Comparison of ENCODE assay signal across 8 cellular contexts in genomic region chr11:134045799-134046635, GRCh38. TPM values are rescaled to one million over a fixed set of nuclear protein-coding genes. Genes with fewer than 3 reads are reported as not detected.
A peak's percentile ranks its signal among the peaks of the same experiment; 100 is the strongest.
DNase-seq lines count a peak whose midpoint lies in the region; ATAC-seq and TF ChIP-seq lines count a peak whose summit lies in the region.

No MANE protein-coding gene starts in this region.

- DNase-seq in activated CD4-positive, alpha-beta T cell treated with anti-CD3 and anti-CD28 coated beads, Interleukin-2, amount 10 ng/mL, durations not matched to agents 24 days and 14 days: peak; percentile 79
- DNase-seq in activated CD4-positive, alpha-beta T cell treated with anti-CD3 and anti-CD28 coated beads, Interleukin-2, amount 50 U/mL, for 4 hours: no peak
- DNase-seq in RPMI8226: peak; percentile 20
- DNase-seq in thoracic aorta (ENCODE audit: low spot score): no peak
- DNase-seq in foreskin melanocyte: no peak
- no peak for DNase-seq in KG1 (lab: John Stamatoyannopoulos, UW)

- H3K27me3 ChIP-seq in gastroesophageal sphincter (no peaks in the 10 kb centered on the region), thoracic aorta (replicated peaks; ENCODE audit: insufficient read depth) (no peaks in the 10 kb centered on the region)

- H3K9me3 Mint-ChIP-seq in activated CD4-positive, alpha-beta T cell treated with anti-CD3 and anti-CD28 coated beads, Interleukin-2, amount 10 ng/mL, durations not matched to agents 24 days and 14 days: no peaks in the 10 kb centered on the region

- TF ChIP-seq CTCF in gastroesophageal sphincter (IDR thresholded peaks at IDR 0.05): peak in 3 of 4 experiments; percentile 84 to 90 (median 89)
- peak; percentile 73 for TF ChIP-seq CTCF in thoracic aorta (IDR thresholded peaks at IDR 0.05)

- H3K27ac ChIP-seq in gastroesophageal sphincter (peak overlapping the region; percentile 17 to 92 (median 86)), thoracic aorta (peak overlapping the region; percentile 65 to 78)

- no peaks in the 10 kb centered on the region for H3K9me3 ChIP-seq in gastroesophageal sphincter
- H3K9me3 ChIP-seq in thoracic aorta: no peaks in the 10 kb centered on the region

- no peak overlapping the region for H3K4me3 ChIP-seq in gastroesophageal sphincter
- H3K4me3 ChIP-seq in thoracic aorta: no peak overlapping the region

- H3K27ac Mint-ChIP-seq in activated CD4-positive, alpha-beta T cell treated with anti-CD3 and anti-CD28 coated beads, Interleukin-2, amount 10 ng/mL, durations not matched to agents 24 days and 14 days: no peak overlapping the region

- no peaks in the 10 kb centered on the region for H3K36me3 ChIP-seq in gastroesophageal sphincter
- H3K36me3 ChIP-seq in thoracic aorta: no peaks in the 10 kb centered on the region

- H3K4me1 ChIP-seq in gastroesophageal sphincter: peaks cover 7 to 71% (median 33%) of the 10 kb centered on the region in 3 donors
- peaks cover 8 to 33% of the 10 kb centered on the region in 2 donors for H3K4me1 ChIP-seq in thoracic aorta (ENCODE audit: control insufficient read depth in 1 of 2, low read depth in 2 of 2)

- WGBS in gastroesophageal sphincter (ENCODE audit: low coverage in 1 of 2), 2 donors: 72 to 73% methylated on average over 9 to 17 of the region's 25 CpGs

- no peak for TF ChIP-seq POLR2A in gastroesophageal sphincter (IDR thresholded peaks at IDR 0.05)

- ATAC-seq in gastroesophageal sphincter (peak; percentile 34), thoracic aorta (ENCODE audit: insufficient number of reproducible peaks, low FRiP score, low read depth) (no peak), GM19351 (IDR thresholded peaks at IDR 0.05; ENCODE audit: unreplicated experiment) (no peak)

- H3K4me1 Mint-ChIP-seq in activated CD4-positive, alpha-beta T cell treated with anti-CD3 and anti-CD28 coated beads, Interleukin-2, amount 10 ng/mL, durations not matched to agents 24 days and 14 days: peaks cover 13% of the 10 kb centered on the region

- TF ChIP-seq EP300 in gastroesophageal sphincter (IDR thresholded peaks at IDR 0.05): no peak

- intact Hi-C loops in activated CD4-positive, alpha-beta T cell treated with anti-CD3 and anti-CD28 coated beads, Interleukin-2, amount 10 ng/mL, durations not matched to agents 24 days and 14 days (cut with micrococcal nuclease): no loop called here

- H3K4me3 Mint-ChIP-seq in activated CD4-positive, alpha-beta T cell treated with anti-CD3 and anti-CD28 coated beads, Interleukin-2, amount 10 ng/mL, durations not matched to agents 24 days and 14 days: no peak overlapping the region

- H3K36me3 Mint-ChIP-seq in activated CD4-positive, alpha-beta T cell treated with anti-CD3 and anti-CD28 coated beads, Interleukin-2, amount 10 ng/mL, durations not matched to agents 24 days and 14 days (ENCODE audit: low read depth): no peaks in the 10 kb centered on the region

- peaks cover 11% of the 10 kb centered on the region for H3K27me3 Mint-ChIP-seq in activated CD4-positive, alpha-beta T cell treated with anti-CD3 and anti-CD28 coated beads, Interleukin-2, amount 10 ng/mL, durations not matched to agents 24 days and 14 days

RNA-seq across cellular contexts. Expression of gene JAM3, which starts 22.9 kb away (rescaled TPM):
- 4.7 and 5.0 TPM in 2 replicates for total RNA-seq in activated CD4-positive, alpha-beta T cell treated with anti-CD3 and anti-CD28 coated beads, Interleukin-2, amount 10 ng/mL, durations not matched to agents 24 days and 14 days
- 100 to 1,000 TPM in 3 of 4 donors, 10 to 100 TPM in 1; 91.0 to 163 (median 104) TPM for total RNA-seq in gastroesophageal sphincter
- total RNA-seq in thoracic aorta: 100 to 1,000 TPM in 1 of 2 donors, 10 to 100 TPM in 1; 83.7 to 110 TPM

Comparison
In these comparisons a context has a peak if more than half of its experiments do, and no peak if none do; other contexts are left out.
1. DNase-seq: peak in activated CD4-positive, alpha-beta T cell treated with anti-CD3 and anti-CD28 coated beads, Interleukin-2, amount 10 ng/mL, durations not matched to agents 24 days and 14 days (single experiment) and RPMI8226 (single experiment); none in activated CD4-positive, alpha-beta T cell treated with anti-CD3 and anti-CD28 coated beads, Interleukin-2, amount 50 U/mL, for 4 hours (0 of 2), thoracic aorta (single experiment), foreskin melanocyte (single experiment) and KG1 (single experiment).
2. RNA of gene JAM3, which starts 22.9 kb away (total RNA-seq): 83.7 to 110 TPM in thoracic aorta and 91.0 to 163 TPM in gastroesophageal sphincter; 4.7 to 5.0 TPM in activated CD4-positive, alpha-beta T cell treated with anti-CD3 and anti-CD28 coated beads, Interleukin-2, amount 10 ng/mL, durations not matched to agents 24 days and 14 days; every median in the first group is over 10 times any median in the second.